ENCODE assay signal across 10 cellular contexts in the genomic region with DNA sequence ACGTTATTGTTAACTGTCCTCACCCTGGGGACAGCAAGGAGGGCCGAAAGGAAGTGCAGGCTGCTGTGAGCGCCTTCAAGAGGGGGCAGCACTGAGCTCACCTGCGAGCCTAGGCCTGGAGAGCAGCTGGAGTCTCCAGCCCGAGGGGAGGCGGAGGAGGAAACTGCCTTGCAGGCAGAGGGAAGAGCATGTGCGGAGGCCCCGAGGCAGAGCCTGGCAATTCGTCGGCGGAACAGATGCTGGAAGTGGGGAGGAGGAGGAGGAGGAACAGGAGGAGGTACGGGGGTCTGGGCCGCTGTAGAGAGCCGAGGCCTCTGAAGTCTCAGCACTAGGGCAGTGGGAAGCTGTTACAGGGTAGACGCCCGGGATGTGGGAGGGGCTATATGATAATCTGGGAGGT. TPM values are rescaled to one million over a fixed set of nuclear protein-coding genes. Genes with fewer than 3 reads are reported as not detected.
DNase-seq lines count a peak whose midpoint lies in the region; ATAC-seq and TF ChIP-seq lines count a peak whose summit lies in the region.
"Had no signal": no experiment of that assay in that cellular context is flagged by ENCODE, and none has a peak within 500 bp of the region (broad histone marks: within the 10 kb centered on the region; RNA-seq: fewer than 3 reads in every experiment).

No MANE protein-coding gene starts in this region.

- ATAC-seq in activated T-cell treated with anti-CD3 and anti-CD28 coated beads, Interleukin-2, amount 50 U/mL, for 72 hours (replicated peaks in 1 of 2), result no peak
- ATAC-seq in activated T-cell treated with anti-CD3 and anti-CD28 coated beads, Interleukin-2, amount 50 U/mL, for 4 hours, result no peak
- ATAC-seq in stimulated activated naive B cell treated with anti-CD40 and anti-IgM and Interleukin-4, amounts not matched to agents 10 μg/mL and 1 μg/mL and 100 μg/mL, for 72 hours (replicated peaks), result no peak
- no peak for ATAC-seq in GM19351 (IDR thresholded peaks at IDR 0.05; ENCODE audit: unreplicated experiment)
- no peak for ATAC-seq in GM18907 (IDR thresholded peaks at IDR 0.05; ENCODE audit: unreplicated experiment)

- TF ChIP-seq CTCF in glutamatergic neuron (IDR thresholded peaks at IDR 0.05; ENCODE audit: partially characterized antibody, unreplicated experiment), result no peak
- no peak for TF ChIP-seq CTCF in CD14-positive monocyte (IDR thresholded peaks at IDR 0.05)

- peak overlapping the region; percentile 51 to 88 for H3K4me3 Mint-ChIP-seq in activated T-cell treated with anti-CD3 and anti-CD28 coated beads, Interleukin-2, amount 50 U/mL, for 72 hours
- H3K4me3 Mint-ChIP-seq in activated T-cell treated with anti-CD3 and anti-CD28 coated beads, Interleukin-2, amount 50 U/mL, for 4 hours, result no peak overlapping the region
- H3K4me3 Mint-ChIP-seq in glutamatergic neuron (ENCODE audit: unreplicated experiment), result peak overlapping the region; percentile 39
- peak overlapping the region; percentile 62 to 69 for H3K4me3 Mint-ChIP-seq in stimulated activated naive B cell treated with anti-CD40 and anti-IgM and Interleukin-4, amounts not matched to agents 10 μg/mL and 1 μg/mL and 100 μg/mL, for 72 hours
- peak overlapping the region in 1 of 2 donors; percentile 60 for H3K4me3 Mint-ChIP-seq in CD14-positive monocyte

- intact Hi-C loops in CD14-positive monocyte (cut with micrococcal nuclease), result no loop called here

- H3K4me3 ChIP-seq in SK-N-MC, result no peak overlapping the region

- no peak overlapping the region for H3K27ac Mint-ChIP-seq in activated T-cell treated with anti-CD3 and anti-CD28 coated beads, Interleukin-2, amount 50 U/mL, for 72 hours
- peak overlapping the region; percentile 76 for H3K27ac Mint-ChIP-seq in glutamatergic neuron (ENCODE audit: unreplicated experiment)
- H3K27ac Mint-ChIP-seq in stimulated activated naive B cell treated with anti-CD40 and anti-IgM and Interleukin-4, amounts not matched to agents 10 μg/mL and 1 μg/mL and 100 μg/mL, for 72 hours, result peak overlapping the region; percentile 89
- no peak overlapping the region for H3K27ac Mint-ChIP-seq in CD14-positive monocyte

- no peak for DNase-seq in activated T-cell treated with anti-CD3 and anti-CD28 coated beads, Interleukin-2, amount 50 U/mL, for 72 hours
- DNase-seq in activated T-cell treated with anti-CD3 and anti-CD28 coated beads, Interleukin-2, amount 50 U/mL, for 4 hours, result no peak
- DNase-seq in SK-N-MC (ENCODE audit: low read depth, low spot score) (no peak), glutamatergic neuron (peak; percentile 65), CD14-positive monocyte (ENCODE audit: low spot score) (no peak)
- no peak for DNase-seq in stimulated activated naive B cell treated with anti-CD40 and anti-IgM and Interleukin-4, amounts not matched to agents 10 μg/mL and 1 μg/mL and 100 μg/mL, for 72 hours
- DNase-seq: activated T-cell treated with anti-CD3 and anti-CD28 coated beads for 4 hours, retina had no signal

- H3K4me1 Mint-ChIP-seq in activated T-cell treated with anti-CD3 and anti-CD28 coated beads, Interleukin-2, amount 50 U/mL, for 72 hours (ENCODE audit: low read depth), result peaks cover 20% of the 10 kb centered on the region
- peaks cover 15% of the 10 kb centered on the region for H3K4me1 Mint-ChIP-seq in activated T-cell treated with anti-CD3 and anti-CD28 coated beads, Interleukin-2, amount 50 U/mL, for 4 hours (ENCODE audit: low read depth)
- H3K4me1 Mint-ChIP-seq in glutamatergic neuron (ENCODE audit: low read depth, unreplicated experiment), result peaks cover 7% of the 10 kb centered on the region
- H3K4me1 Mint-ChIP-seq in stimulated activated naive B cell treated with anti-CD40 and anti-IgM and Interleukin-4, amounts not matched to agents 10 μg/mL and 1 μg/mL and 100 μg/mL, for 72 hours, result peaks cover 18 to 21% of the 10 kb centered on the region in 2 donors
- peaks cover 17% of the 10 kb centered on the region for H3K4me1 Mint-ChIP-seq in CD14-positive monocyte

- no peaks in the 10 kb centered on the region for H3K36me3 ChIP-seq in SK-N-MC (ENCODE audit: insufficient read depth, low read length)

- H3K9me3 Mint-ChIP-seq in activated T-cell treated with anti-CD3 and anti-CD28 coated beads, Interleukin-2, amount 50 U/mL, for 72 hours, result no peaks in the 10 kb centered on the region
- H3K9me3 Mint-ChIP-seq in activated T-cell treated with anti-CD3 and anti-CD28 coated beads, Interleukin-2, amount 50 U/mL, for 4 hours, result no peaks in the 10 kb centered on the region
- H3K9me3 Mint-ChIP-seq in glutamatergic neuron (ENCODE audit: unreplicated experiment), result peaks cover 8% of the 10 kb centered on the region
- H3K9me3 Mint-ChIP-seq in stimulated activated naive B cell treated with anti-CD40 and anti-IgM and Interleukin-4, amounts not matched to agents 10 μg/mL and 1 μg/mL and 100 μg/mL, for 72 hours, result no peaks in the 10 kb centered on the region
- H3K9me3 Mint-ChIP-seq in CD14-positive monocyte, result peaks cover 3 to 6% (median 4%) of the 10 kb centered on the region in 7 donors

- H3K9ac ChIP-seq in SK-N-MC (ENCODE audit: insufficient read length), result no peak overlapping the region

- H3K9me3 ChIP-seq in SK-N-MC (ENCODE audit: low read depth, low read length), result no peaks in the 10 kb centered on the region

- H3K27me3 Mint-ChIP-seq in activated T-cell treated with anti-CD3 and anti-CD28 coated beads, Interleukin-2, amount 50 U/mL, for 72 hours (ENCODE audit: low read depth), result no peaks in the 10 kb centered on the region
- H3K27me3 Mint-ChIP-seq in activated T-cell treated with anti-CD3 and anti-CD28 coated beads, Interleukin-2, amount 50 U/mL, for 4 hours (ENCODE audit: low read depth), result no peaks in the 10 kb centered on the region
- H3K27me3 Mint-ChIP-seq in glutamatergic neuron (ENCODE audit: unreplicated experiment), result no peaks in the 10 kb centered on the region
- no peaks in the 10 kb centered on the region for H3K27me3 Mint-ChIP-seq in stimulated activated naive B cell treated with anti-CD40 and anti-IgM and Interleukin-4, amounts not matched to agents 10 μg/mL and 1 μg/mL and 100 μg/mL, for 72 hours
- peaks cover 3 to 27% (median 17%) of the 10 kb centered on the region in 3 donors for H3K27me3 Mint-ChIP-seq in CD14-positive monocyte (ENCODE audit: low read depth in 3 of 3)

- no peaks in the 10 kb centered on the region for H3K36me3 Mint-ChIP-seq in activated T-cell treated with anti-CD3 and anti-CD28 coated beads, Interleukin-2, amount 50 U/mL, for 72 hours (ENCODE audit: insufficient read depth in 2 of 2)
- no peaks in the 10 kb centered on the region for H3K36me3 Mint-ChIP-seq in activated T-cell treated with anti-CD3 and anti-CD28 coated beads, Interleukin-2, amount 50 U/mL, for 4 hours (ENCODE audit: insufficient read depth)
- H3K36me3 Mint-ChIP-seq in glutamatergic neuron (ENCODE audit: unreplicated experiment) (no peaks in the 10 kb centered on the region), CD14-positive monocyte (no peaks in the 10 kb centered on the region)
- no peaks in the 10 kb centered on the region for H3K36me3 Mint-ChIP-seq in stimulated activated naive B cell treated with anti-CD40 and anti-IgM and Interleukin-4, amounts not matched to agents 10 μg/mL and 1 μg/mL and 100 μg/mL, for 72 hours

- H3K27ac ChIP-seq in SK-N-MC, result peak overlapping the region; percentile 91

RNA-seq across cellular contexts. Expression of a gene that starts 49.6 kb away (rescaled TPM):
- total RNA-seq in activated T-cell treated with anti-CD3 and anti-CD28 coated beads, Interleukin-2, amount 50 U/mL, for 72 hours, result 10 to 100 TPM in 1 of 2 donors, 1 to 10 TPM in 1; 8.0 to 25.6 TPM
- total RNA-seq in activated T-cell treated with anti-CD3 and anti-CD28 coated beads, Interleukin-2, amount 50 U/mL, for 4 hours, result 1 to 10 TPM; 2.6 to 3.4 (median 2.7) TPM
- total RNA-seq in glutamatergic neuron (ENCODE audit: unreplicated experiment), result 0.49 TPM
- polyA plus RNA-seq in CD14-positive monocyte, result 10 to 100 TPM; 19.5 to 35.5 TPM

Comparison
In these comparisons a context has a peak if more than half of its experiments do, and no peak if none do; other contexts are left out.
1. H3K27ac Mint-ChIP-seq: peak in glutamatergic neuron (single experiment) and stimulated activated naive B cell treated with anti-CD40 and anti-IgM and Interleukin-4, amounts not matched to agents 10 μg/mL and 1 μg/mL and 100 μg/mL, for 72 hours (single experiment); none in activated T-cell treated with anti-CD3 and anti-CD28 coated beads, Interleukin-2, amount 50 U/mL, for 72 hours (single experiment) and CD14-positive monocyte (0 of 7).